8 cellular contexts compared by ENCODE assay signal in genomic region chr9:18473551-18474279, GRCh38. TPM values are rescaled to one million over a fixed set of nuclear protein-coding genes. Genes with fewer than 3 reads are reported as not detected.
DNase-seq lines count a peak whose midpoint lies in the region; ATAC-seq, FAIRE-seq and TF ChIP-seq lines count a peak whose summit lies in the region.

TSS of gene ADAMTSL1 (plus strand) at chr9:18474153. CDS start at chr9:18474233, 80 bp downstream.

- TF ChIP-seq POLR2A in body of pancreas (IDR thresholded peaks at IDR 0.05) = no peak

- H3K27ac ChIP-seq in HUES48 (ENCODE audit: low read depth, low read length) (peak within 1 kb of the TSS; percentile 69), body of pancreas (no peak within 1 kb of the TSS), iPS-18a (ENCODE audit: low read length) (no peak within 1 kb of the TSS), small intestine (ENCODE audit: low read depth in 1 of 2, low read length in 1 of 2) (peak within 1 kb of the TSS in 1 of 2 donors; percentile 12)

- H3K9ac ChIP-seq in HUES48 (ENCODE audit: low read depth, low read length) (no peak within 1 kb of the TSS; the same call in 1 of the 2 replicates), iPS-18a (ENCODE audit: low read length) (peak within 1 kb of the TSS; percentile 28)

- H3K27me3 ChIP-seq in HUES48 (ENCODE audit: control insufficient read depth, insufficient read depth, low read length) (no peaks in the 10 kb centered on the region), body of pancreas (no peaks in the 10 kb centered on the region), iPS-18a (ENCODE audit: control insufficient read depth, insufficient read depth, low read length) (no peaks in the 10 kb centered on the region), small intestine (ENCODE audit: control insufficient read depth in 2 of 2, insufficient read depth in 2 of 2, low read length in 2 of 2) (no peaks in the 10 kb centered on the region)

- H3K36me3 ChIP-seq in HUES48 (ENCODE audit: control insufficient read depth, insufficient read depth, low read length) = no peaks in the 10 kb centered on the region
- no peaks in the 10 kb centered on the region for H3K36me3 ChIP-seq in body of pancreas (replicated peaks in 1 of 2; ENCODE audit: insufficient read depth in 1 of 2, low read depth in 2 of 2)
- no peaks in the 10 kb centered on the region for H3K36me3 ChIP-seq in iPS-18a (ENCODE audit: control insufficient read depth, low read depth, low read length)
- H3K36me3 ChIP-seq in small intestine (ENCODE audit: control insufficient read depth in 2 of 2, insufficient read depth in 2 of 2, low read length in 2 of 2) = no peaks in the 10 kb centered on the region

- intact Hi-C loops in body of pancreas (cut with DNase I) = no loop called here
- intact Hi-C loops in activated naive CD4-positive, alpha-beta T cell treated with anti-CD3 and anti-CD28 coated beads for 36 hours (cut with micrococcal nuclease) = no loop called here

- no peaks in the 10 kb centered on the region for H3K36me3 Mint-ChIP-seq in activated naive CD4-positive, alpha-beta T cell treated with anti-CD3 and anti-CD28 coated beads for 36 hours (ENCODE audit: low read depth)

- peak; percentile 53 for ATAC-seq in body of pancreas
- ATAC-seq in HG03342 (IDR thresholded peaks at IDR 0.05; ENCODE audit: unreplicated experiment) = no peak
- no peak for ATAC-seq in HG02623 (IDR thresholded peaks at IDR 0.05; ENCODE audit: unreplicated experiment)
- ATAC-seq in GM21717 (IDR thresholded peaks at IDR 0.05; ENCODE audit: unreplicated experiment) = no peak

- H3K27ac Mint-ChIP-seq in activated naive CD4-positive, alpha-beta T cell treated with anti-CD3 and anti-CD28 coated beads for 36 hours = no peak within 1 kb of the TSS

- 7 to 11% methylated on average over 14 of the region's 14 CpGs for WGBS in body of pancreas, 2 donors
- 11 to 13% (median 13%) methylated on average over 14 of the region's 14 CpGs for WGBS in small intestine, 3 donors

- peaks cover 16% of the 10 kb centered on the region for H3K27me3 Mint-ChIP-seq in activated naive CD4-positive, alpha-beta T cell treated with anti-CD3 and anti-CD28 coated beads for 36 hours (ENCODE audit: low read depth)

- H3K9me3 Mint-ChIP-seq in activated naive CD4-positive, alpha-beta T cell treated with anti-CD3 and anti-CD28 coated beads for 36 hours = no peaks in the 10 kb centered on the region

- TF ChIP-seq CTCF in body of pancreas (IDR thresholded peaks at IDR 0.05) = no peak

- H3K4me3 ChIP-seq in HUES48 (ENCODE audit: low read depth, low read length) (peak within 1 kb of the TSS; percentile 63), body of pancreas (no peak within 1 kb of the TSS), iPS-18a (ENCODE audit: low read length) (peak within 1 kb of the TSS; percentile 69), small intestine (ENCODE audit: low read depth in 1 of 2, low read length in 2 of 2) (no peak within 1 kb of the TSS)

- H3K4me3 Mint-ChIP-seq in activated naive CD4-positive, alpha-beta T cell treated with anti-CD3 and anti-CD28 coated beads for 36 hours = no peak within 1 kb of the TSS

- CTCF ChIA-PET in activated naive CD4-positive, alpha-beta T cell treated with anti-CD3 and anti-CD28 coated beads for 36 hours (lab: Charles Lee) = no interaction called here

- H3K4me1 ChIP-seq in HUES48 (ENCODE audit: control insufficient read depth, insufficient read depth, low read length) = peaks cover 53% of the 10 kb centered on the region
- H3K4me1 ChIP-seq in body of pancreas = peaks cover 14% of the 10 kb centered on the region
- peaks cover 29% of the 10 kb centered on the region for H3K4me1 ChIP-seq in iPS-18a (ENCODE audit: control insufficient read depth, low read depth, low read length)
- peaks cover 0 to 3% of the 10 kb centered on the region in 2 donors for H3K4me1 ChIP-seq in small intestine (ENCODE audit: control insufficient read depth in 2 of 2, insufficient read depth in 1 of 2, low read depth in 1 of 2, low read length in 1 of 2)

- DNase-seq in body of pancreas = peak; percentile 10 to 48 (median 18)
- DNase-seq in small intestine = peak; percentile 14
- no peak for DNase-seq in activated naive CD4-positive, alpha-beta T cell treated with anti-CD3 and anti-CD28 coated beads for 36 hours

- no peak for FAIRE-seq in small intestine (lab: Jason Lieb, UNC)

- no peaks in the 10 kb centered on the region for H3K4me1 Mint-ChIP-seq in activated naive CD4-positive, alpha-beta T cell treated with anti-CD3 and anti-CD28 coated beads for 36 hours (ENCODE audit: low read depth)

- H3K9me3 ChIP-seq in HUES48 (ENCODE audit: control insufficient read depth, insufficient read depth, low read length) (0 out of 2 replicates have a peak, but pooled peaks cover 5% of the 10 kb centered on the region), body of pancreas (no peaks in the 10 kb centered on the region), iPS-18a (ENCODE audit: control insufficient read depth, low read depth, low read length) (no peaks in the 10 kb centered on the region), small intestine (ENCODE audit: control insufficient read depth, low read depth) (no peaks in the 10 kb centered on the region)

RNA-seq across cellular contexts. Expression of gene ADAMTSL1, which starts in this region (rescaled TPM):
- total RNA-seq in body of pancreas = under 1 TPM; 0.52 to 0.99 TPM
- 1 to 10 TPM in 1 of 3 donors, not detected in 2; 1.6 TPM for polyA plus RNA-seq in small intestine
- total RNA-seq in activated naive CD4-positive, alpha-beta T cell treated with anti-CD3 and anti-CD28 coated beads for 36 hours = not detected

Comparison
In these comparisons a context has a peak if more than half of its experiments do, and no peak if none do; other contexts are left out.
1. Peak in DNase-seq and ATAC-seq in body of pancreas; RNA of the gene not detected or under 1 TPM.
2. H3K4me3 ChIP-seq: peak in HUES48 (single experiment) and iPS-18a (single experiment); none in body of pancreas (0 of 2) and small intestine (0 of 2).